Comparison of ENCODE assay signal across 9 cellular contexts in the genomic region with DNA sequence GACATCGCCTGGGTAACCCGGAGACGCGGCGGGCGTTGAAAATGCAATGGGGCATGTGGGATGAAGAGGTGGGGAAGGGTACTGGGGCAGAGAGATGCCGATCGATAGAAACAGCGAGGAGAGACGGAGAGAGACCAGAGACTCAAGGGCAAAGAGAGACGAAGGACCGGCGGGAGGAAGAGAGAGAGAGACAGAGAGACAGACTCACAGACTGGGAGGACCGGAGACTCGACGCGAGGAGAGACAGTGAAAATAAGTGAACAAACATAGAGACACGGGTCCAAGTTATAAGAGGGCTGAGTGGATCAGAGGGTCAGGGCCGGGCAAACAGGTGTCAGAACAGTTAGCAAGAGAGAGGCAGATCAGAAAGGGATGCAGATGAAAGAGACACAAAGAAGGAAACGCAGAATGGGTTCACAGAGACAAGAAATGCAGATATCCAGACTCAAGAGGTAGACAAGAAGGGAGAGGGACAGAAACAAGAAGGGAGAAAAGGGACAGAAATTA. TPM values are rescaled to one million over a fixed set of nuclear protein-coding genes. Genes with fewer than 3 reads are reported as not detected.
DNase-seq lines count a peak whose midpoint lies in the region; ATAC-seq, FAIRE-seq and TF ChIP-seq lines count a peak whose summit lies in the region.
"Had no signal": no experiment of that assay in that cellular context is flagged by ENCODE, and none has a peak within 500 bp of the region (broad histone marks: within the 10 kb centered on the region; RNA-seq: fewer than 3 reads in every experiment).

No MANE protein-coding gene starts in this region.

- BruUV-seq in GM12878 (replicated peaks; lab: Mats Ljungman, UMichigan) = no TSS peak

- ATAC-seq in GM12878 (no peak), lower lobe of right lung (no peak), HG03196 (IDR thresholded peaks at IDR 0.05; ENCODE audit: unreplicated experiment) (no peak)

- no peaks in the 10 kb centered on the region for H3K9me3 ChIP-seq in GM12878 (replicated peaks; ENCODE audit: control insufficient read depth, insufficient read depth, low read length)
- no peaks in the 10 kb centered on the region for H3K9me3 ChIP-seq in lower lobe of right lung
- no peaks in the 10 kb centered on the region for H3K9me3 ChIP-seq in transverse colon

- peak overlapping the region; percentile 67 for H3K4me3 ChIP-seq in GM12878
- H3K4me3 ChIP-seq in lower lobe of right lung = peak overlapping the region; percentile 72
- peak overlapping the region in 3 of 4 donors; percentile 58 to 66 (median 64) for H3K4me3 ChIP-seq in transverse colon

- intact Hi-C loops in GM12878 (cut with micrococcal nuclease; ENCODE audit: unreplicated experiment) = loop anchor here (2.0 kb wide), 2 partner anchors 29 to 55 kb away; a partner anchor contains a TSS
- intact Hi-C loops in lower lobe of right lung (cut with DNase I) = no loop called here
- intact Hi-C loops in transverse colon (cut with DNase I; ENCODE audit: low total_unique reads) = no loop called here

- no peak for TF ChIP-seq POLR2A in GM12878 (IDR thresholded peaks at IDR 0.05; ENCODE audit: low read depth, low read length)
- no peak for TF ChIP-seq POLR2A in transverse colon (IDR thresholded peaks at IDR 0.05)

- H3K4me3 Mint-ChIP-seq in activated naive CD4-positive, alpha-beta T cell treated with anti-CD3 and anti-CD28 coated beads, Interleukin-2, amount 50 U/mL, for 24 hours = peak overlapping the region; percentile 92

- under 1% methylated on average over 20 of the region's 20 CpGs for WGBS in GM12878 (ENCODE audit: insufficient coverage, insufficient replicate concordance, low lambda C conversion rate, missing lambda C conversion rate)
- WGBS in transverse colon (ENCODE audit: low coverage in 1 of 2), 2 donors = 1% methylated on average over 17 to 20 of the region's 20 CpGs

- TF ChIP-seq CTCF in GM12878 (IDR thresholded peaks at IDR 0.05 in 2 of 3, conservative IDR thresholded peaks at IDR 0.05 in 1 of 3; ENCODE audit: control insufficient read depth in 2 of 3, extremely low read depth in 1 of 3, insufficient read depth in 1 of 3, low read depth in 3 of 3, low read length in 3 of 3) (no peak), lower lobe of right lung (IDR thresholded peaks at IDR 0.05) (no peak), transverse colon (IDR thresholded peaks at IDR 0.05) (no peak)

- peak overlapping the region; percentile 95 for H3K4me2 ChIP-seq in GM12878 (ENCODE audit: control insufficient read depth, insufficient read depth)

- no peak for FAIRE-seq in GM12878 (lab: Jason Lieb, UNC)

- TF ChIP-seq EP300 in GM12878 (IDR thresholded peaks at IDR 0.05; ENCODE audit: borderline replicate concordance in 1 of 2, control insufficient read depth in 1 of 2, low read depth in 2 of 2, low read length in 2 of 2) = no peak
- TF ChIP-seq EP300 in transverse colon (IDR thresholded peaks at IDR 0.05; ENCODE audit: low read depth) = no peak

- no peak overlapping the region for H3K9ac ChIP-seq in GM12878 (ENCODE audit: control insufficient read depth, insufficient read depth, low read length)

- H3K27me3 ChIP-seq in GM12878 (replicated peaks in 1 of 2; ENCODE audit: control insufficient read depth in 2 of 2, insufficient read depth in 2 of 2, low read length in 1 of 2) (no peaks in the 10 kb centered on the region), lower lobe of right lung (ENCODE audit: low read depth) (no peaks in the 10 kb centered on the region), transverse colon (no peaks in the 10 kb centered on the region)

- H3K27me3 Mint-ChIP-seq in activated naive CD4-positive, alpha-beta T cell treated with anti-CD3 and anti-CD28 coated beads, Interleukin-2, amount 50 U/mL, for 24 hours = no peaks in the 10 kb centered on the region

- peaks cover 7% of the 10 kb centered on the region for H3K79me2 ChIP-seq in GM12878 (ENCODE audit: control insufficient read depth, insufficient read depth, low read length)

- in situ Hi-C loops in GM12878 (cut with MboI) = no loop called here
- in situ Hi-C loops in transverse colon (cut with MboI; ENCODE audit: low pct_ligation_motif_present in 1 of 4, low pct_unique_long_range_greater_than_20kb in 1 of 4, low sequenced_read_pairs in 3 of 4) = no loop called here

- POLR2A ChIA-PET in GM12878 (lab: Charles Lee) = interaction anchor here (0.6 to 2.9 kb wide), 4 partner anchors 13 to 20 kb away, joined by 3 to 21 read pairs (median 4); a partner anchor contains a TSS

- H3K9me3 Mint-ChIP-seq in activated naive CD4-positive, alpha-beta T cell treated with anti-CD3 and anti-CD28 coated beads, Interleukin-2, amount 50 U/mL, for 24 hours = no peaks in the 10 kb centered on the region

- H3K27ac ChIP-seq in GM12878 (ENCODE audit: control insufficient read depth, insufficient read depth) (peak overlapping the region; percentile 17; the same call in 1 of the 2 replicates), lower lobe of right lung (peak overlapping the region; percentile 97), transverse colon (peak overlapping the region; percentile 96 to 98 (median 96))

- peaks cover 17% of the 10 kb centered on the region for H3K4me1 ChIP-seq in GM12878 (ENCODE audit: control insufficient read depth, insufficient read depth, low read length)
- H3K4me1 ChIP-seq in lower lobe of right lung = peaks cover 26% of the 10 kb centered on the region
- peaks cover 0 to 39% (median 23%) of the 10 kb centered on the region in 4 donors for H3K4me1 ChIP-seq in transverse colon

- RAD21 ChIA-PET in GM12878 (lab: Charles Lee; ENCODE audit: unreplicated experiment) = interaction anchor here (2.9 kb wide), 1 partner anchor 53 kb away, joined by 24 read pairs; a partner anchor contains a TSS

- peak overlapping the region; percentile 100 for H3K27ac Mint-ChIP-seq in activated naive CD4-positive, alpha-beta T cell treated with anti-CD3 and anti-CD28 coated beads, Interleukin-2, amount 50 U/mL, for 24 hours

- H3K36me3 ChIP-seq in GM12878 (ENCODE audit: control insufficient read depth in 2 of 2, insufficient read depth in 2 of 2, low read length in 1 of 2) = peaks cover 2 to 3% of the 10 kb centered on the region in 2 experiments; a peak in 2 of 4 replicates
- H3K36me3 ChIP-seq in lower lobe of right lung = peaks cover 24% of the 10 kb centered on the region
- H3K36me3 ChIP-seq in transverse colon = peaks cover 0 to 6% (median 0%) of the 10 kb centered on the region in 4 donors

- DNase-seq in activated naive CD4-positive, alpha-beta T cell treated with Interleukin-2 at 50 U/mL for 16 hours = no peak
- DNase-seq in GM12878 (ENCODE audit: low read depth, low spot score) (no peak), lower lobe of right lung (no peak), transverse colon (no peak), SIG-M5 treated with dmso at 0.1 percent for 504 hours (lab: John Stamatoyannopoulos, UW; ENCODE audit: unreplicated experiment) (no peak), anterior cingulate cortex (lab: John Stamatoyannopoulos, UW) (no peak)
- DNase-seq: Kasumi-1 had no signal

- peak overlapping the region; percentile 68 for H2AFZ ChIP-seq in GM12878 (ENCODE audit: control insufficient read depth, low read depth, low read length)

- CTCF ChIA-PET in GM12878 (lab: Yijun Ruan, JAX) = interaction anchor here (1.3 kb wide), 1 partner anchor 20 kb away, joined by 3 read pairs; no protein-coding TSS in a partner anchor

- SMC1A ChIA-PET in GM12878 (lab: Charles Lee; ENCODE audit: uncharacterized antibody, unreplicated experiment) = interaction anchor here (3.3 kb wide), 1 partner anchor 53 kb away, joined by 15 read pairs; a partner anchor contains a TSS

- H3K4me1 Mint-ChIP-seq in activated naive CD4-positive, alpha-beta T cell treated with anti-CD3 and anti-CD28 coated beads, Interleukin-2, amount 50 U/mL, for 24 hours = peaks cover 39% of the 10 kb centered on the region

- no peaks in the 10 kb centered on the region for H4K20me1 ChIP-seq in GM12878 (ENCODE audit: control insufficient read depth, insufficient read depth)

- H3K36me3 Mint-ChIP-seq in activated naive CD4-positive, alpha-beta T cell treated with anti-CD3 and anti-CD28 coated beads, Interleukin-2, amount 50 U/mL, for 24 hours = peaks cover 5% of the 10 kb centered on the region

- TF ChIP-seq RAD21 in GM12878 (IDR thresholded peaks at IDR 0.05; ENCODE audit: insufficient read depth, low read depth, low read length) = no peak

RNA-seq across cellular contexts. Expression of a gene that starts 0.6 kb away (rescaled TPM):
- total RNA-seq in GM12878 (2013; cell fraction: nucleolus; rRNA removed) = 64.7 and 67.2 TPM in 2 replicates
- 6.9 and 7.7 TPM in 2 replicates for total RNA-seq in GM12878 (2014; rRNA removed)
- 3.3 and 3.6 TPM in 2 replicates for total RNA-seq in GM12878 (2014; rRNA removed; fragmentation: Illumina TruSeq; extraction: Trizol)
- total RNA-seq in GM12878 (2021) = 9.1 and 12.4 TPM in 2 replicates
- polyA plus RNA-seq in GM12878 (2011; ENCODE audit: low read depth) = 5.9 TPM
- 7.4 and 9.3 TPM in 2 replicates for polyA plus RNA-seq in GM12878 (2011; rRNA removed)
- polyA plus RNA-seq in GM12878 (2011; cell fraction: cytosol; rRNA removed) = 8.4 and 16.1 TPM in 2 replicates
- 104 and 129 TPM in 2 replicates for polyA plus RNA-seq in GM12878 (2011; cell fraction: nucleus; rRNA removed)
- polyA plus RNA-seq in GM12878 (2012) = 12.4 and 12.7 TPM in 2 replicates
- 6.0 and 6.8 TPM in 2 replicates for polyA plus RNA-seq in GM12878 (2014; fragmentation: Illumina TruSeq; extraction: Trizol)
- polyA plus RNA-seq in GM12878 (2014; fragmentation: Nextera tagmentation; extraction: Ambion mirVana) = under 1 TPM; 0.38 to 0.64 TPM
- 14.7 and 16.6 TPM in 2 replicates for polyA plus RNA-seq in GM12878 (2014; rRNA removed)
- 1 to 10 TPM; 6.8 to 7.6 TPM for polyA plus RNA-seq in GM12878 (2016; fragmentation: Nextera tagmentation; extraction: Ambion mirVana)
- 7.3 and 13.7 TPM in 2 replicates for polyA minus RNA-seq in GM12878 (2011; rRNA and poly(A)+ RNA removed)
- polyA minus RNA-seq in GM12878 (2011; cell fraction: cytosol; rRNA and poly(A)+ RNA removed) = 4.4 and 5.0 TPM in 2 replicates
- 13.8 and 25.1 TPM in 2 replicates for polyA minus RNA-seq in GM12878 (2011; cell fraction: nucleus; rRNA and poly(A)+ RNA removed)
- total RNA-seq in lower lobe of right lung = 50.7 TPM
- total RNA-seq in transverse colon = 100 to 1,000 TPM in 1 of 4 donors, 10 to 100 TPM in 3; 45.5 to 113 (median 67.1) TPM

RNA-seq across cellular contexts. Expression of a gene that starts 15.3 kb away (rescaled TPM):
- total RNA-seq in GM12878 (2013; cell fraction: nucleolus; rRNA removed) = 10.2 and 13.8 TPM in 2 replicates
- total RNA-seq in GM12878 (2014; rRNA removed) (68.6 and 95.2 TPM in 2 replicates), GM12878 (2014; rRNA removed; fragmentation: Illumina TruSeq; extraction: Trizol) (61.7 and 66.8 TPM in 2 replicates), GM12878 (2021) (100 and 105 TPM in 2 replicates), lower lobe of right lung (50.4 TPM), transverse colon (10 to 100 TPM; 24.2 to 56.9 (median 26.7) TPM)
- 73.3 TPM for polyA plus RNA-seq in GM12878 (2011; ENCODE audit: low read depth)
- polyA plus RNA-seq in GM12878 (2011; rRNA removed) (55.6 and 92.7 TPM in 2 replicates), GM12878 (2014; fragmentation: Illumina TruSeq; extraction: Trizol) (105 and 127 TPM in 2 replicates), GM12878 (2014; fragmentation: Nextera tagmentation; extraction: Ambion mirVana) (1 to 10 TPM; 1.4 to 1.7 TPM), GM12878 (2014; rRNA removed) (81.0 and 87.0 TPM in 2 replicates), GM12878 (2016; fragmentation: Nextera tagmentation; extraction: Ambion mirVana) (10 to 100 TPM in 1 of 2 experiments, 1 to 10 TPM in 1; 9.6 to 11.3 TPM)
- 70.2 and 75.4 TPM in 2 replicates for polyA plus RNA-seq in GM12878 (2011; cell fraction: cytosol; rRNA removed)
- 82.4 and 83.2 TPM in 2 replicates for polyA plus RNA-seq in GM12878 (2011; cell fraction: nucleus; rRNA removed)
- polyA plus RNA-seq in GM12878 (2012) = 67.6 and 88.6 TPM in 2 replicates
- 66.9 and 72.9 TPM in 2 replicates for polyA minus RNA-seq in GM12878 (2011; rRNA and poly(A)+ RNA removed)
- 25.3 and 33.7 TPM in 2 replicates for polyA minus RNA-seq in GM12878 (2011; cell fraction: cytosol; rRNA and poly(A)+ RNA removed)
- polyA minus RNA-seq in GM12878 (2011; cell fraction: nucleus; rRNA and poly(A)+ RNA removed) = 17.0 and 18.6 TPM in 2 replicates

RNA-seq across cellular contexts. Expression of a gene that starts 18.8 kb away (rescaled TPM):
- total RNA-seq in GM12878 (2013; cell fraction: nucleolus; rRNA removed) = 14.9 and 17.2 TPM in 2 replicates
- 89.3 and 92.8 TPM in 2 replicates for total RNA-seq in GM12878 (2014; rRNA removed)
- 89.3 and 95.0 TPM in 2 replicates for total RNA-seq in GM12878 (2014; rRNA removed; fragmentation: Illumina TruSeq; extraction: Trizol)
- 98.5 and 105 TPM in 2 replicates for total RNA-seq in GM12878 (2021)
- polyA plus RNA-seq in GM12878 (2011; ENCODE audit: low read depth) = 83.1 TPM
- polyA plus RNA-seq in GM12878 (2011; rRNA removed) = 92.3 and 102 TPM in 2 replicates
- polyA plus RNA-seq in GM12878 (2011; cell fraction: cytosol; rRNA removed) = 130 and 146 TPM in 2 replicates
- polyA plus RNA-seq in GM12878 (2011; cell fraction: nucleus; rRNA removed) = 107 and 114 TPM in 2 replicates
- polyA plus RNA-seq in GM12878 (2012) = 117 and 138 TPM in 2 replicates
- polyA plus RNA-seq in GM12878 (2014; fragmentation: Illumina TruSeq; extraction: Trizol) = 85.9 and 117 TPM in 2 replicates
- 100 to 1,000 TPM in 1 of 2 experiments, 10 to 100 TPM in 1; 69.5 to 117 TPM for polyA plus RNA-seq in GM12878 (2014; fragmentation: Nextera tagmentation; extraction: Ambion mirVana)
- polyA plus RNA-seq in GM12878 (2014; rRNA removed) = 168 and 172 TPM in 2 replicates
- polyA plus RNA-seq in GM12878 (2016; fragmentation: Nextera tagmentation; extraction: Ambion mirVana) = 100 to 1,000 TPM; 136 to 147 TPM
- 101 and 130 TPM in 2 replicates for polyA minus RNA-seq in GM12878 (2011; rRNA and poly(A)+ RNA removed)
- 36.1 and 36.4 TPM in 2 replicates for polyA minus RNA-seq in GM12878 (2011; cell fraction: cytosol; rRNA and poly(A)+ RNA removed)
- 20.6 and 31.1 TPM in 2 replicates for polyA minus RNA-seq in GM12878 (2011; cell fraction: nucleus; rRNA and poly(A)+ RNA removed)
- 104 TPM for total RNA-seq in lower lobe of right lung
- total RNA-seq in transverse colon = 100 to 1,000 TPM in 3 of 4 donors, 10 to 100 TPM in 1; 24.7 to 194 (median 141) TPM

RNA-seq across cellular contexts. Expression of a gene that starts 29.8 kb away (rescaled TPM):
- total RNA-seq in GM12878 (2013; cell fraction: nucleolus; rRNA removed) = 166 and 167 TPM in 2 replicates
- total RNA-seq in GM12878 (2014; rRNA removed) (569 and 650 TPM in 2 replicates), GM12878 (2014; rRNA removed; fragmentation: Illumina TruSeq; extraction: Trizol) (256 and 311 TPM in 2 replicates), GM12878 (2021) (492 and 503 TPM in 2 replicates), lower lobe of right lung (233 TPM), transverse colon (100 to 1,000 TPM; 180 to 694 (median 297) TPM)
- polyA plus RNA-seq in GM12878 (2011; ENCODE audit: low read depth) = 313 TPM
- polyA plus RNA-seq in GM12878 (2011; rRNA removed) (167 and 420 TPM in 2 replicates), GM12878 (2014; fragmentation: Illumina TruSeq; extraction: Trizol) (147 and 280 TPM in 2 replicates), GM12878 (2014; fragmentation: Nextera tagmentation; extraction: Ambion mirVana) (10 to 100 TPM in 1 of 2 experiments, 1 to 10 TPM in 1; 5.0 to 32.5 TPM), GM12878 (2014; rRNA removed) (363 and 502 TPM in 2 replicates), GM12878 (2016; fragmentation: Nextera tagmentation; extraction: Ambion mirVana) (10 to 100 TPM; 82.9 to 91.1 TPM)
- polyA plus RNA-seq in GM12878 (2011; cell fraction: cytosol; rRNA removed) = 459 and 854 TPM in 2 replicates
- 1,223 and 1,590 TPM in 2 replicates for polyA plus RNA-seq in GM12878 (2011; cell fraction: nucleus; rRNA removed)
- polyA plus RNA-seq in GM12878 (2012) = 410 and 474 TPM in 2 replicates
- 1,048 and 1,483 TPM in 2 replicates for polyA minus RNA-seq in GM12878 (2011; rRNA and poly(A)+ RNA removed)
- polyA minus RNA-seq in GM12878 (2011; cell fraction: cytosol; rRNA and poly(A)+ RNA removed) = 474 and 545 TPM in 2 replicates
- 282 and 438 TPM in 2 replicates for polyA minus RNA-seq in GM12878 (2011; cell fraction: nucleus; rRNA and poly(A)+ RNA removed)

RNA-seq across cellular contexts. Expression of a gene that starts 54.1 kb away (rescaled TPM):
- total RNA-seq in GM12878 (2013; cell fraction: nucleolus; rRNA removed) = 15.6 and 15.7 TPM in 2 replicates
- total RNA-seq in GM12878 (2014; rRNA removed) (4.5 and 6.1 TPM in 2 replicates), GM12878 (2014; rRNA removed; fragmentation: Illumina TruSeq; extraction: Trizol) (1.2 and 1.7 TPM in 2 replicates), GM12878 (2021) (12.7 and 17.2 TPM in 2 replicates), lower lobe of right lung (14.1 TPM), transverse colon (10 to 100 TPM; 12.8 to 24.7 (median 18.1) TPM)
- 1.9 TPM for polyA plus RNA-seq in GM12878 (2011; ENCODE audit: low read depth)
- polyA plus RNA-seq in GM12878 (2011; rRNA removed) (0.72 and 2.4 TPM in 2 replicates), GM12878 (2014; fragmentation: Illumina TruSeq; extraction: Trizol) (0.13 and 1.2 TPM in 2 replicates), GM12878 (2014; fragmentation: Nextera tagmentation; extraction: Ambion mirVana) (under 1 TPM; 0.29 to 0.33 TPM), GM12878 (2014; rRNA removed) (7.7 and 8.0 TPM in 2 replicates), GM12878 (2016; fragmentation: Nextera tagmentation; extraction: Ambion mirVana) (10 to 100 TPM; 13.9 to 14.3 TPM)
- polyA plus RNA-seq in GM12878 (2011; cell fraction: cytosol; rRNA removed) = 4.0 and 5.1 TPM in 2 replicates
- 8.5 and 13.4 TPM in 2 replicates for polyA plus RNA-seq in GM12878 (2011; cell fraction: nucleus; rRNA removed)
- 10.1 TPM in 2 replicates for polyA plus RNA-seq in GM12878 (2012)
- polyA minus RNA-seq in GM12878 (2011; rRNA and poly(A)+ RNA removed) = 1.8 and 5.1 TPM in 2 replicates
- polyA minus RNA-seq in GM12878 (2011; cell fraction: cytosol; rRNA and poly(A)+ RNA removed) = 3.8 and 4.0 TPM in 2 replicates
- 7.6 and 15.4 TPM in 2 replicates for polyA minus RNA-seq in GM12878 (2011; cell fraction: nucleus; rRNA and poly(A)+ RNA removed)

Comparison
In these comparisons a context has a peak if more than half of its experiments do, and no peak if none do; other contexts are left out.
1. H3K27ac ChIP-seq: peak in every context shown above with its lines; median percentile 97 in lower lobe of right lung; 96 in transverse colon; 17 in GM12878.